Comparison of ENCODE assay signal across 14 cellular contexts in genomic region chr14:93965968-93966474, GRCh38. TPM values are rescaled to one million over a fixed set of nuclear protein-coding genes. Genes with fewer than 3 reads are reported as not detected.
DNase-seq lines count a peak whose midpoint lies in the region; ATAC-seq and TF ChIP-seq lines count a peak whose summit lies in the region.
"Had no signal": no experiment of that assay in that cellular context is flagged by ENCODE, and none has a peak within 500 bp of the region (broad histone marks: within the 10 kb centered on the region; RNA-seq: fewer than 3 reads in every experiment).

No MANE protein-coding gene starts in this region.

- intact Hi-C loops in stomach (cut with DNase I; ENCODE audit: low total_unique reads) = no loop called here

- H3K4me1 Mint-ChIP-seq in activated T-cell treated with anti-CD3 and anti-CD28 coated beads, Interleukin-2, amount 50 U/mL, for 24 hours (ENCODE audit: low read depth) = peaks cover 91% of the 10 kb centered on the region
- H3K4me1 Mint-ChIP-seq in immature natural killer cell = peaks cover 62 to 70% of the 10 kb centered on the region in 2 donors

- no peak for TF ChIP-seq CTCF in stomach (IDR thresholded peaks at IDR 0.05)

- H3K9me3 ChIP-seq in SJSA1 (replicated peaks) (no peaks in the 10 kb centered on the region), stomach (no peaks in the 10 kb centered on the region)

- no peaks in the 10 kb centered on the region for H3K27me3 ChIP-seq in SJSA1 (replicated peaks)
- no peaks in the 10 kb centered on the region for H3K27me3 ChIP-seq in stomach

- no peaks in the 10 kb centered on the region for H3K27me3 Mint-ChIP-seq in activated T-cell treated with anti-CD3 and anti-CD28 coated beads, Interleukin-2, amount 50 U/mL, for 24 hours
- peaks cover 6 to 15% (median 7%) of the 10 kb centered on the region in 3 donors for H3K27me3 Mint-ChIP-seq in immature natural killer cell (ENCODE audit: low read depth in 3 of 3)

- peak overlapping the region; percentile 59 for H3K27ac ChIP-seq in SJSA1
- peak overlapping the region in 4 of 5 donors; percentile 52 to 90 (median 66) for H3K27ac ChIP-seq in stomach

- 91 to 95% (median 92%) methylated on average over 2 to 3 of the region's 3 CpGs for WGBS in stomach, 5 donors

- no peak overlapping the region for H3K4me3 Mint-ChIP-seq in activated T-cell treated with anti-CD3 and anti-CD28 coated beads, Interleukin-2, amount 50 U/mL, for 24 hours
- peak overlapping the region in 1 of 5 donors; percentile 13 for H3K4me3 Mint-ChIP-seq in immature natural killer cell

- ATAC-seq in activated naive CD4-positive, alpha-beta T cell treated with anti-CD3 and anti-CD28 coated beads, Interleukin-2, amount 50 U/mL, for 72 hours = no peak
- ATAC-seq: Panc1 had no signal

- DNase-seq in activated T-cell treated with anti-CD3 and anti-CD28 coated beads, Interleukin-2, amount 50 U/mL, for 24 hours = no peak
- DNase-seq in activated T-cell treated with anti-CD3 and anti-CD28 coated beads, Interleukin-2, amount 50 U/mL, for 48 hours = no peak
- no peak for DNase-seq in SJSA1 (ENCODE audit: low read depth in 1 of 2, low spot score in 2 of 2)
- DNase-seq in immature natural killer cell = no peak
- no peak for DNase-seq in stomach
- no peak for DNase-seq in GDM1 (lab: John Stamatoyannopoulos, UW)
- DNase-seq in activated naive CD4-positive, alpha-beta T cell treated with anti-CD3 and anti-CD28 coated beads, Interleukin-2, amount 50 U/mL, for 72 hours (ENCODE audit: low spot score in 2 of 2) = no peak
- DNase-seq in COR-L47 (lab: John Stamatoyannopoulos, UW) = no peak
- DNase-seq: amygdala had no signal

- no peak for TF ChIP-seq POLR2A in stomach (IDR thresholded peaks at IDR 0.05)

- H3K36me3 ChIP-seq in SJSA1 (peaks cover 8% of the 10 kb centered on the region), stomach (no peaks in the 10 kb centered on the region)

- peaks cover 11% of the 10 kb centered on the region for H3K9me3 Mint-ChIP-seq in activated T-cell treated with anti-CD3 and anti-CD28 coated beads, Interleukin-2, amount 50 U/mL, for 24 hours
- H3K9me3 Mint-ChIP-seq in immature natural killer cell = no peaks in the 10 kb centered on the region
- peaks cover 8% of the 10 kb centered on the region in 2 donors for H3K9me3 Mint-ChIP-seq in activated naive CD4-positive, alpha-beta T cell treated with anti-CD3 and anti-CD28 coated beads, Interleukin-2, amount 50 U/mL, for 72 hours

- H3K4me3 ChIP-seq in SJSA1 (no peak overlapping the region), stomach (no peak overlapping the region)

- peaks cover 17% of the 10 kb centered on the region for H3K36me3 Mint-ChIP-seq in activated T-cell treated with anti-CD3 and anti-CD28 coated beads, Interleukin-2, amount 50 U/mL, for 24 hours (ENCODE audit: low read depth)
- H3K36me3 Mint-ChIP-seq in immature natural killer cell = peaks cover 0 to 3% (median 0%) of the 10 kb centered on the region in 3 donors
- peaks cover 4 to 47% of the 10 kb centered on the region in 2 donors for H3K36me3 Mint-ChIP-seq in activated naive CD4-positive, alpha-beta T cell treated with anti-CD3 and anti-CD28 coated beads, Interleukin-2, amount 50 U/mL, for 72 hours

- TF ChIP-seq EP300 in stomach (IDR thresholded peaks at IDR 0.05) = no peak

- peak overlapping the region; percentile 58 for H3K27ac Mint-ChIP-seq in activated T-cell treated with anti-CD3 and anti-CD28 coated beads, Interleukin-2, amount 50 U/mL, for 24 hours
- H3K27ac Mint-ChIP-seq in immature natural killer cell = peak overlapping the region in 4 of 6 donors; percentile 37 to 89 (median 80)
- H3K27ac Mint-ChIP-seq in activated naive CD4-positive, alpha-beta T cell treated with anti-CD3 and anti-CD28 coated beads, Interleukin-2, amount 50 U/mL, for 72 hours = no peak overlapping the region

- peaks cover 42% of the 10 kb centered on the region for H3K4me1 ChIP-seq in SJSA1 (replicated peaks)
- peaks cover 7 to 85% (median 44%) of the 10 kb centered on the region in 4 donors for H3K4me1 ChIP-seq in stomach

RNA-seq across cellular contexts. Expression of gene ASB2, which starts 10.3 kb away (rescaled TPM):
- 14.9 and 22.0 TPM in 2 replicates for total RNA-seq in SJSA1 (2014; rRNA removed; shearing (Covaris generic))
- polyA plus RNA-seq in immature natural killer cell = 1 to 10 TPM; 1.4 to 4.2 (median 2.7) TPM
- total RNA-seq in stomach = 100 to 1,000 TPM in 1 of 5 donors, 10 to 100 TPM in 3, 1 to 10 TPM in 1; 9.6 to 199 (median 34.8) TPM
- polyA plus RNA-seq in stomach = 10 to 100 TPM in 1 of 3 donors, 1 to 10 TPM in 2; 2.0 to 17.1 (median 2.2) TPM
- total RNA-seq in activated naive CD4-positive, alpha-beta T cell treated with anti-CD3 and anti-CD28 coated beads, Interleukin-2, amount 50 U/mL, for 72 hours = 10 to 100 TPM; 12.9 to 50.0 TPM

RNA-seq across cellular contexts. Expression of gene CCDC197, which starts 31.1 kb away (rescaled TPM):
- total RNA-seq in SJSA1 (2014; rRNA removed; shearing (Covaris generic)) = not detected in 2 replicates
- polyA plus RNA-seq in immature natural killer cell = not detected
- not detected for total RNA-seq in stomach
- not detected for polyA plus RNA-seq in stomach
- total RNA-seq in activated naive CD4-positive, alpha-beta T cell treated with anti-CD3 and anti-CD28 coated beads, Interleukin-2, amount 50 U/mL, for 72 hours = under 1 TPM; 0.20 to 0.49 TPM
- total RNA-seq: Daoy, HT-29, urinary bladder had no signal
- polyA plus RNA-seq: neural cell, urinary bladder had no signal

RNA-seq across cellular contexts. Expression of gene FAM181A, which starts 38.9 kb away (rescaled TPM):
- not detected in 2 replicates for total RNA-seq in SJSA1 (2014; rRNA removed; shearing (Covaris generic))
- polyA plus RNA-seq in immature natural killer cell (not detected), stomach (not detected)
- total RNA-seq in stomach = not detected
- not detected for total RNA-seq in activated naive CD4-positive, alpha-beta T cell treated with anti-CD3 and anti-CD28 coated beads, Interleukin-2, amount 50 U/mL, for 72 hours
- total RNA-seq: Daoy, HT-29, urinary bladder had no signal
- polyA plus RNA-seq: urinary bladder had no signal

Comparison
In these comparisons a context has a peak if more than half of its experiments do, and no peak if none do; other contexts are left out.
1. H3K27ac Mint-ChIP-seq: peak in activated T-cell treated with anti-CD3 and anti-CD28 coated beads, Interleukin-2, amount 50 U/mL, for 24 hours (single experiment) and immature natural killer cell (4 of 6); none in activated naive CD4-positive, alpha-beta T cell treated with anti-CD3 and anti-CD28 coated beads, Interleukin-2, amount 50 U/mL, for 72 hours (0 of 2).